ENCODE assay signal across 1 cellular context in the genomic region with DNA sequence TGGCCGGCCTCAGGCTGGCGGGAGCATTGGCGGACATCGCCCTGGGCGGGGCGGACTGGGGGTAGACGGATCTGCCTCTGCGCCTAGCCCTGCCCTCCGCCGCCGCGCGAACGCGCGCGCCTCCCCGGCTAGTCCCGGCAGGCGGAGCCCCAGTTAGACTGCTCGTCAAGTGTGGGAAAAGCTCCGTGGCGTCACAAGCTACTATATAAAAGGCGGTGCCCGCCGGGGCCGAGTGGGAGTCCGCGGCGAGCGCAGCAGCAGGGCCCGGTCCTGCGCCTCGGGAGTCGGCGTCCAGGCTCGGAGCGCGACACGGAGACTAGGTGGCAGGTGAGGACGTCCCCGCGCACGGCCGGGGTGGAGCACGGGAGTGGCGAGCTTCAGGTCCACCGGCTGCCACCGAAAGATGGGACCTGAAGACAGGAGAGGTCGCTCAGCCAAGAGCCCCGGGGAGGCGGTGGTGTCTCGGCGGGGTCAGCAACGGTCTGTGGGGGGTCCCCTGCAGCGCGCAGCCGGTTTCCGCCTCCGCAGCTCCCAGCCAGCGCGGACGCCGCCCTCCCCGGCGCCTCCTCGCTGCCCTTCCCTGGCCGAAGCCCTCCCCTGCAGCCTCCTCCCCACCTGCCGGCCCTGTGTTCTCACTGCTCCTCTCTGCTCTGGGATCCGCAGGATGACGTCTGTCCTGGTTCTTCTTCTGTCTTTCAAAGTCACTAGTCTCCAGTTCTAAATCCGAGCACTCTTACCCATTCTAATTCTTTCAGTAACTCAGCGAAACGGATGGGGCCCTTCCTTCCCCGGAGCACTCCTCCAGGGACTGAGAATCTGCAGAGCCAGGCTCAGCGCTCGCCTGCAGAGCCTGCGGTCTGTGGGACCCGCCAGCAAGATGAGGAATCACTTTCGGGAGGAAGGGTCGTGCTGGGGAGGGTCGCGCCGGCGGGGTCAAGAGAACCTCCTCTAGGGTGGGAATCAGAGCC.
TF ChIP-seq lines count a peak whose summit lies in the region.

No MANE protein-coding gene starts in this region.

TF ChIP-seq in HepG2, 621 proteins besides CTCF, POLR2A, EP300 and RAD21 (continued from another document and continues in another):
- TF ChIP-seq FOXO1 (CRISPR knock-in tag; IDR thresholded peaks at IDR 0.05), result peak; percentile 48; the same call in 1 of the 2 replicates
- peak; percentile 88 for TF ChIP-seq ZNF687 (CRISPR knock-in tag; IDR thresholded peaks at IDR 0.05)
- peak; percentile 16; the same call in 1 of the 2 replicates for TF ChIP-seq NFYB (CRISPR knock-in tag; IDR thresholded peaks at IDR 0.05)
- TF ChIP-seq ZNF207 (IDR thresholded peaks at IDR 0.05; ENCODE audit: borderline replicate concordance), result no peak
- TF ChIP-seq, protein P1, sequence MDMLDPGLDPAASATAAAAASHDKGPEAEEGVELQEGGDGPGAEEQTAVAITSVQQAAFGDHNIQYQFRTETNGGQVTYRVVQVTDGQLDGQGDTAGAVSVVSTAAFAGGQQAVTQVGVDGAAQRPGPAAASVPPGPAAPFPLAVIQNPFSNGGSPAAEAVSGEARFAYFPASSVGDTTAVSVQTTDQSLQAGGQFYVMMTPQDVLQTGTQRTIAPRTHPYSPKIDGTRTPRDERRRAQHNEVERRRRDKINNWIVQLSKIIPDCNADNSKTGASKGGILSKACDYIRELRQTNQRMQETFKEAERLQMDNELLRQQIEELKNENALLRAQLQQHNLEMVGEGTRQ (IDR thresholded peaks at IDR 0.05; ENCODE audit: low read depth, low read length), result no peak
- TF ChIP-seq, protein P1 (CRISPR knock-in tag; IDR thresholded peaks at IDR 0.05; ENCODE audit: borderline replicate concordance), result no peak
- TF ChIP-seq MLX (CRISPR knock-in tag; IDR thresholded peaks at IDR 0.05), result no peak
- no peak for TF ChIP-seq MZF1 (CRISPR knock-in tag; IDR thresholded peaks at IDR 0.05; ENCODE audit: borderline replicate concordance)
- peak; percentile 39; the same call in 1 of the 2 replicates for TF ChIP-seq SKIL (CRISPR knock-in tag; IDR thresholded peaks at IDR 0.05; ENCODE audit: borderline replicate concordance)
- TF ChIP-seq, protein P2, sequence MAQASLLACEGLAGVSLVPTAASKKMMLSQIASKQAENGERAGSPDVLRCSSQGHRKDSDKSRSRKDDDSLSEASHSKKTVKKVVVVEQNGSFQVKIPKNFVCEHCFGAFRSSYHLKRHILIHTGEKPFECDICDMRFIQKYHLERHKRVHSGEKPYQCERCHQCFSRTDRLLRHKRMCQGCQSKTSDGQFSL (CRISPR knock-in tag; IDR thresholded peaks at IDR 0.05), result no peak
- TF ChIP-seq ARNT (IDR thresholded peaks at IDR 0.05), result no peak
- no peak for TF ChIP-seq HNF1A (IDR thresholded peaks at IDR 0.05; ENCODE audit: low read depth)
- peak; percentile 62 for TF ChIP-seq HNF1A (CRISPR knock-in tag; IDR thresholded peaks at IDR 0.05; ENCODE audit: borderline replicate concordance)
- 0 out of 2 replicates have a peak, but pooled peaks have one; percentile 48 for TF ChIP-seq ZNF550 (CRISPR knock-in tag; IDR thresholded peaks at IDR 0.05; ENCODE audit: borderline replicate concordance)
- TF ChIP-seq, protein P3, sequence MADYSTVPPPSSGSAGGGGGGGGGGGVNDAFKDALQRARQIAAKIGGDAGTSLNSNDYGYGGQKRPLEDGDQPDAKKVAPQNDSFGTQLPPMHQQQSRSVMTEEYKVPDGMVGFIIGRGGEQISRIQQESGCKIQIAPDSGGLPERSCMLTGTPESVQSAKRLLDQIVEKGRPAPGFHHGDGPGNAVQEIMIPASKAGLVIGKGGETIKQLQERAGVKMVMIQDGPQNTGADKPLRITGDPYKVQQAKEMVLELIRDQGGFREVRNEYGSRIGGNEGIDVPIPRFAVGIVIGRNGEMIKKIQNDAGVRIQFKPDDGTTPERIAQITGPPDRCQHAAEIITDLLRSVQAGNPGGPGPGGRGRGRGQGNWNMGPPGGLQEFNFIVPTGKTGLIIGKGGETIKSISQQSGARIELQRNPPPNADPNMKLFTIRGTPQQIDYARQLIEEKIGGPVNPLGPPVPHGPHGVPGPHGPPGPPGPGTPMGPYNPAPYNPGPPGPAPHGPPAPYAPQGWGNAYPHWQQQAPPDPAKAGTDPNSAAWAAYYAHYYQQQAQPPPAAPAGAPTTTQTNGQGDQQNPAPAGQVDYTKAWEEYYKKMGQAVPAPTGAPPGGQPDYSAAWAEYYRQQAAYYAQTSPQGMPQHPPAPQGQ (CRISPR knock-in tag; IDR thresholded peaks at IDR 0.05; ENCODE audit: borderline replicate concordance), result no peak
- no peak for TF ChIP-seq RFX3 (CRISPR knock-in tag; IDR thresholded peaks at IDR 0.05)
- no peak for TF ChIP-seq ZZZ3 (CRISPR knock-in tag; IDR thresholded peaks at IDR 0.05; ENCODE audit: borderline replicate concordance)
- TF ChIP-seq REL (CRISPR knock-in tag; conservative IDR thresholded peaks at IDR 0.05), result peak; percentile 47; the same call in 1 of the 2 replicates
- peak; percentile 79 for TF ChIP-seq ISL2 (CRISPR knock-in tag; IDR thresholded peaks at IDR 0.05)
- peak; percentile 85 for TF ChIP-seq FOXC1 (CRISPR knock-in tag; IDR thresholded peaks at IDR 0.05; ENCODE audit: borderline replicate concordance)
- peak; percentile 80; the same call in 1 of the 2 replicates for TF ChIP-seq ZNF749 (CRISPR knock-in tag; IDR thresholded peaks at IDR 0.05; ENCODE audit: borderline replicate concordance)
- TF ChIP-seq ATF7 (IDR thresholded peaks at IDR 0.05), result no peak
- no peak; the same call in 1 of the 2 replicates for TF ChIP-seq ATF7 (CRISPR knock-in tag; IDR thresholded peaks at IDR 0.05)
- 0 out of 2 replicates have a peak, but pooled peaks have one; percentile 21 for TF ChIP-seq CHCHD3 (CRISPR knock-in tag; IDR thresholded peaks at IDR 0.05)
- peak; percentile 59 for TF ChIP-seq MED8 (CRISPR knock-in tag; IDR thresholded peaks at IDR 0.05; ENCODE audit: insufficient replicate concordance)
- peak; percentile 75; the same call in 1 of the 2 replicates for TF ChIP-seq ZNF691 (CRISPR knock-in tag; IDR thresholded peaks at IDR 0.05; ENCODE audit: borderline replicate concordance, low read depth)
- no peak for TF ChIP-seq PLRG1 (conservative IDR thresholded peaks at IDR 0.05)
- TF ChIP-seq RELA (CRISPR knock-in tag; IDR thresholded peaks at IDR 0.05), result no peak
- no peak for TF ChIP-seq SRSF4 (IDR thresholded peaks at IDR 0.05; ENCODE audit: low read depth, low read length, poor library complexity, severe bottlenecking)
- no peak for TF ChIP-seq PRMT3 (CRISPR knock-in tag; IDR thresholded peaks at IDR 0.05; ENCODE audit: borderline replicate concordance, low read depth)
- peak; percentile 62 for TF ChIP-seq ZNF18 (CRISPR knock-in tag; IDR thresholded peaks at IDR 0.05; ENCODE audit: insufficient replicate concordance)
- no peak for TF ChIP-seq NCOR1 (IDR thresholded peaks at IDR 0.05; ENCODE audit: borderline replicate concordance, low read length)
- peak; percentile 38; the same call in 1 of the 2 replicates for TF ChIP-seq REXO4 (CRISPR knock-in tag; IDR thresholded peaks at IDR 0.05; ENCODE audit: borderline replicate concordance)
- peak; percentile 67; the same call in 1 of the 2 replicates for TF ChIP-seq BCL6 (CRISPR knock-in tag; IDR thresholded peaks at IDR 0.05)
